Comparison of ENCODE assay signal across 1 cellular context in the genomic region with DNA sequence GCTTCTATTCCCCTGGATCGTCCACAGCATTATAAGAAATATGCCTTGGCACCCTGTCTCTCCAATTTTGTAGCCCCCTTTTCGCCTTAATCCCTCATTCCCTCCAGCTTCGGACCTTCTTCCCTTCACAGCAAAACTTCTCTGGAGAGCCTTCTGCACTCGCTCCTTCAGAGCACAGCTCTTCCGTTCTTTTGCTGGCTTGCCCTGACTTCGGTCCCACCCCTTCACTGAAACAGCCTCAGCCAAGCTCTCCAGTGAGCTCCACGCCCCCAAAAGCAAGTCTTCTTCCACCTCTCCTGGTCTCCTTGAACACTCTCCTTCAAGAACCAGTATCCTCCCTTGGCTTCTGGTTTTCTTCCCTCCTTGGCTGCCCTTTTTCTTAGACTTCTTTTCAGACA.
TF ChIP-seq lines count a peak whose summit lies in the region.

No MANE protein-coding gene starts in this region.

TF ChIP-seq in HepG2, 621 proteins besides CTCF, POLR2A, EP300 and RAD21 (continued from another document):
- TF ChIP-seq, protein P1, sequence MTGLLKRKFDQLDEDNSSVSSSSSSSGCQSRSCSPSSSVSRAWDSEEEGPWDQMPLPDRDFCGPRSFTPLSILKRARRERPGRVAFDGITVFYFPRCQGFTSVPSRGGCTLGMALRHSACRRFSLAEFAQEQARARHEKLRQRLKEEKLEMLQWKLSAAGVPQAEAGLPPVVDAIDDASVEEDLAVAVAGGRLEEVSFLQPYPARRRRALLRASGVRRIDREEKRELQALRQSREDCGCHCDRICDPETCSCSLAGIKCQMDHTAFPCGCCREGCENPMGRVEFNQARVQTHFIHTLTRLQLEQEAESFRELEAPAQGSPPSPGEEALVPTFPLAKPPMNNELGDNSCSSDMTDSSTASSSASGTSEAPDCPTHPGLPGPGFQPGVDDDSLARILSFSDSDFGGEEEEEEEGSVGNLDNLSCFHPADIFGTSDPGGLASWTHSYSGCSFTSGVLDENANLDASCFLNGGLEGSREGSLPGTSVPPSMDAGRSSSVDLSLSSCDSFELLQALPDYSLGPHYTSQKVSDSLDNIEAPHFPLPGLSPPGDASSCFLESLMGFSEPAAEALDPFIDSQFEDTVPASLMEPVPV (CRISPR knock-in tag; IDR thresholded peaks at IDR 0.05) = no peak
- TF ChIP-seq ARHGAP35 (CRISPR knock-in tag; IDR thresholded peaks at IDR 0.05; ENCODE audit: borderline replicate concordance) (0 out of 2 replicates have a peak, but pooled peaks have one; percentile 1), ZMYM2 (CRISPR knock-in tag; IDR thresholded peaks at IDR 0.05) (no peak), ZNF343 (CRISPR knock-in tag; IDR thresholded peaks at IDR 0.05) (0 out of 2 replicates have a peak, but pooled peaks have one; percentile 13), PPARG (CRISPR knock-in tag; conservative IDR thresholded peaks at IDR 0.05) (no peak)
- TF ChIP-seq, protein P2, sequence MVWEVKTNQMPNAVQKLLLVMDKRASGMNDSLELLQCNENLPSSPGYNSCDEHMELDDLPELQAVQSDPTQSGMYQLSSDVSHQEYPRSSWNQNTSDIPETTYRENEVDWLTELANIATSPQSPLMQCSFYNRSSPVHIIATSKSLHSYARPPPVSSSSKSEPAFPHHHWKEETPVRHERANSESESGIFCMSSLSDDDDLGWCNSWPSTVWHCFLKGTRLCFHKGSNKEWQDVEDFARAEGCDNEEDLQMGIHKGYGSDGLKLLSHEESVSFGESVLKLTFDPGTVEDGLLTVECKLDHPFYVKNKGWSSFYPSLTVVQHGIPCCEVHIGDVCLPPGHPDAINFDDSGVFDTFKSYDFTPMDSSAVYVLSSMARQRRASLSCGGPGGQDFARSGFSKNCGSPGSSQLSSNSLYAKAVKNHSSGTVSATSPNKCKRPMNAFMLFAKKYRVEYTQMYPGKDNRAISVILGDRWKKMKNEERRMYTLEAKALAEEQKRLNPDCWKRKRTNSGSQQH (CRISPR knock-in tag; IDR thresholded peaks at IDR 0.05; ENCODE audit: low read depth) = no peak
- TF ChIP-seq, protein P3, sequence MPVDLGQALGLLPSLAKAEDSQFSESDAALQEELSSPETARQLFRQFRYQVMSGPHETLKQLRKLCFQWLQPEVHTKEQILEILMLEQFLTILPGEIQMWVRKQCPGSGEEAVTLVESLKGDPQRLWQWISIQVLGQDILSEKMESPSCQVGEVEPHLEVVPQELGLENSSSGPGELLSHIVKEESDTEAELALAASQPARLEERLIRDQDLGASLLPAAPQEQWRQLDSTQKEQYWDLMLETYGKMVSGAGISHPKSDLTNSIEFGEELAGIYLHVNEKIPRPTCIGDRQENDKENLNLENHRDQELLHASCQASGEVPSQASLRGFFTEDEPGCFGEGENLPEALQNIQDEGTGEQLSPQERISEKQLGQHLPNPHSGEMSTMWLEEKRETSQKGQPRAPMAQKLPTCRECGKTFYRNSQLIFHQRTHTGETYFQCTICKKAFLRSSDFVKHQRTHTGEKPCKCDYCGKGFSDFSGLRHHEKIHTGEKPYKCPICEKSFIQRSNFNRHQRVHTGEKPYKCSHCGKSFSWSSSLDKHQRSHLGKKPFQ (CRISPR knock-in tag; IDR thresholded peaks at IDR 0.05; ENCODE audit: insufficient replicate concordance) = peak; percentile 37
